Comparison of ENCODE assay signal across 20 cellular contexts in the genomic region with DNA sequence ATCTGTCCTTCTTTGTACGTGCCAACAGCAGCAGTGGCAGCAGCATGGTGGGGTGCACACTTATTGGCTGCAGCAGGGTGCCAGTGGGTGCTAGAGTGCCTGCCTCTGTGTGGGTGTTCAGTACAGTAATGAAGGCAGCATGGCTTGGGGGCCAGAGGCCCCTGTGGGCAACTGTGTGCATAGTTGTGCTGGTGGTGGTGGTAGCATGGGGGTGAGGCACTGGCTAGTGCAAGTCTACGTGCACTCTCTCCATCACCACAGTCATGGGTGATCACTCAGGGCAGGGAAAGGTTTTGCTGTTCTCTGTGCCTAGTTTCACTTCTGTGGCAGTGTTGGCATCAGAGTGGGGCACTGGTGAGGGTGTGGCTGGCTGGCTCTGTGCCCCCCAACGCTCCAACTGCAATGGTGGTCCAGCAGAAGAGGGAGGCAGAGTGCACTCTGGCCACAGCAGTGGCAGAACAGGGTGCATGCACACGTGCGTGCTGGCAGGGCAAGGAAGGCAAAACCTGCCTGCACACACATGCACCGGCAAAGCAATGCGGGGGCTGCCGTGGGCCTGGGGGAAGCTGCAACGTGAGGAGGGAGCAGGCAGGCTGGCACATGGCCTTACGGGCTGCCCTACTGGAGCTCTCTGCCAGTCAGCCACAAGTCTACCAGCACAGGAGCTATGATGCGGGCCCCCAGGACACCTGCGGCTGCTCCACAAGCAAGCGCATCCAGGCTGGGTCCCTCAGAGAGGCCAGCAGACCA.
A peak's percentile ranks its signal among the peaks of the same experiment; 100 is the strongest.
DNase-seq lines count a peak whose midpoint lies in the region; FAIRE-seq and TF ChIP-seq lines count a peak whose summit lies in the region.
"Had no signal": no experiment of that assay in that cellular context is flagged by ENCODE, and none has a peak within 500 bp of the region (broad histone marks: within the 10 kb centered on the region; RNA-seq: fewer than 3 reads in every experiment).

No MANE protein-coding gene starts in this region.

- H3K4me3 Mint-ChIP-seq in activated T-cell treated with anti-CD3 and anti-CD28 coated beads, Interleukin-2, amount 50 U/mL, for 24 hours: no peak overlapping the region
- H3K4me3 Mint-ChIP-seq: CD4-positive, CD25-positive, alpha-beta regulatory T cell; CD8-positive, alpha-beta memory T cell; H9 had no signal

- H3K27me3 Mint-ChIP-seq in activated T-cell treated with anti-CD3 and anti-CD28 coated beads, Interleukin-2, amount 50 U/mL, for 24 hours: no peaks in the 10 kb centered on the region
- H3K27me3 Mint-ChIP-seq: CD4-positive, CD25-positive, alpha-beta regulatory T cell; CD8-positive, alpha-beta memory T cell had no signal

- no peaks in the 10 kb centered on the region for H3K4me1 Mint-ChIP-seq in activated T-cell treated with anti-CD3 and anti-CD28 coated beads, Interleukin-2, amount 50 U/mL, for 24 hours (ENCODE audit: low read depth)
- H3K4me1 Mint-ChIP-seq: H9 had no signal

- H3K18ac ChIP-seq in mesenchymal stem cell (ENCODE audit: low read depth in 1 of 2, low read length in 2 of 2): no peak overlapping the region

- peak overlapping the region in 1 of 2 experiments; percentile 26 for H3K14ac ChIP-seq in mesenchymal stem cell (ENCODE audit: low read length in 2 of 2)

- FAIRE-seq in HTR-8/SVneo (lab: Jason Lieb, UNC): peak; percentile 64
- FAIRE-seq in urothelium cell line (lab: Jason Lieb, UNC): peak; percentile 90
- FAIRE-seq: D721Med, G401.6, GM12892, GM18507, HepG2 had no signal

- H3K9me3 ChIP-seq in mesenchymal stem cell (ENCODE audit: control insufficient read depth, low read length): peaks cover 15% of the 10 kb centered on the region
- H3K9me3 ChIP-seq: BE2C had no signal

- H3K4ac ChIP-seq in mesenchymal stem cell (ENCODE audit: low read depth in 1 of 2, low read length in 2 of 2): no peak overlapping the region

- H3K23ac ChIP-seq in mesenchymal stem cell (ENCODE audit: low read length in 2 of 2): no peak overlapping the region

- H3K27ac Mint-ChIP-seq in activated T-cell treated with anti-CD3 and anti-CD28 coated beads, Interleukin-2, amount 50 U/mL, for 24 hours: no peak overlapping the region
- H3K27ac Mint-ChIP-seq: H9 had no signal

- no peak overlapping the region for H2AK5ac ChIP-seq in mesenchymal stem cell (ENCODE audit: low read length, severe bottlenecking)

- no peak overlapping the region for H2BK15ac ChIP-seq in mesenchymal stem cell (ENCODE audit: low read depth, poor library complexity, severe bottlenecking)

- peaks cover 7% of the 10 kb centered on the region in 2 experiments for H3K36me3 ChIP-seq in mesenchymal stem cell (ENCODE audit: control insufficient read depth in 1 of 2, insufficient read depth in 2 of 2, low read depth in 1 of 2, low read length in 2 of 2)
- H3K36me3 ChIP-seq: BE2C had no signal

- no peak for DNase-seq in HTR-8/SVneo (ENCODE audit: insufficient read length, low spot score)
- peak; percentile 6 for DNase-seq in epithelial cell of esophagus (ENCODE audit: low read depth)
- DNase-seq in mesenchymal stem cell: no peak
- DNase-seq in urothelium cell line (ENCODE audit: low spot score): no peak
- no peak for DNase-seq in NCI-H1694 (lab: John Stamatoyannopoulos, UW)
- no peak for DNase-seq in NCI-H128 (lab: John Stamatoyannopoulos, UW; ENCODE audit: unreplicated experiment)
- no peak for DNase-seq in activated T-cell treated with anti-CD3 and anti-CD28 coated beads, Interleukin-2, amount 50 U/mL, for 24 hours
- DNase-seq: BE2C; C1 segment of cervical spinal cord; CD4-positive, CD25-positive, alpha-beta regulatory T cell; CD8-positive, alpha-beta memory T cell; COR-L47; GOT3; H9; KG1 had no signal

- H3K27me3 ChIP-seq in mesenchymal stem cell (ENCODE audit: control insufficient read depth in 1 of 2, insufficient read depth in 1 of 2, low read length in 2 of 2): no peaks in the 10 kb centered on the region
- H3K27me3 ChIP-seq: BE2C had no signal

- no peak overlapping the region for H3K4me2 ChIP-seq in mesenchymal stem cell (ENCODE audit: low read length, poor library complexity, severe bottlenecking)

- H3K9me3 Mint-ChIP-seq in activated T-cell treated with anti-CD3 and anti-CD28 coated beads, Interleukin-2, amount 50 U/mL, for 24 hours: no peaks in the 10 kb centered on the region
- H3K9me3 Mint-ChIP-seq: CD8-positive, alpha-beta memory T cell had no signal

- no peak overlapping the region for H3K9ac ChIP-seq in mesenchymal stem cell (ENCODE audit: low read length)

- no peak overlapping the region for H2BK5ac ChIP-seq in mesenchymal stem cell (ENCODE audit: low read depth, low read length, poor library complexity, severe bottlenecking)

- no peak overlapping the region for H2BK12ac ChIP-seq in mesenchymal stem cell (ENCODE audit: low read length in 2 of 2)

- H3K27ac ChIP-seq in mesenchymal stem cell (ENCODE audit: low read length, poor library complexity, severe bottlenecking): no peak overlapping the region

- no peak overlapping the region for H2AFZ ChIP-seq in mesenchymal stem cell (ENCODE audit: low read depth, low read length)

- no peak overlapping the region for H4K8ac ChIP-seq in mesenchymal stem cell (ENCODE audit: low read length)

- H3K36me3 Mint-ChIP-seq in activated T-cell treated with anti-CD3 and anti-CD28 coated beads, Interleukin-2, amount 50 U/mL, for 24 hours (ENCODE audit: low read depth): peaks cover 95% of the 10 kb centered on the region

- H3K4me1 ChIP-seq in mesenchymal stem cell (ENCODE audit: control insufficient read depth, insufficient read depth, low read depth, low read length): no peaks in the 10 kb centered on the region
- H3K4me1 ChIP-seq: BE2C had no signal

- H2BK120ac ChIP-seq in mesenchymal stem cell (ENCODE audit: low read depth, low read length): no peak overlapping the region

- H3K4me3 ChIP-seq in epithelial cell of esophagus (ENCODE audit: low read length) (no peak overlapping the region), mesenchymal stem cell (ENCODE audit: insufficient read depth in 1 of 2, low read depth in 1 of 2, low read length in 2 of 2) (no peak overlapping the region)

- WGBS in mesenchymal stem cell: 90% methylated on average over 13 of the region's 13 CpGs

- H3K79me1 ChIP-seq in mesenchymal stem cell (replicated peaks; ENCODE audit: low read length, poor library complexity, severe bottlenecking): no peaks in the 10 kb centered on the region

- TF ChIP-seq CTCF in epithelial cell of esophagus (IDR thresholded peaks at IDR 0.05; ENCODE audit: insufficient read depth, low read depth, low read length, missing control alignments): no peak

- peak overlapping the region; percentile 31 for H4K91ac ChIP-seq in mesenchymal stem cell (ENCODE audit: low read length)
